ENCODE assay signal across 1 cellular context in genomic region chr7:140696024-140696678, GRCh38.
A peak's percentile ranks its signal among the peaks of the same experiment; 100 is the strongest.
TF ChIP-seq lines count a peak whose summit lies in the region.

No MANE protein-coding gene starts in this region.

TF ChIP-seq in GM23338, 12 proteins besides CTCF, POLR2A, EP300 and RAD21:
- no peak for TF ChIP-seq ZNF462 (CRISPR knock-in tag; IDR thresholded peaks at IDR 0.05)
- peak; percentile 99 for TF ChIP-seq CREB1 (CRISPR knock-in tag; IDR thresholded peaks at IDR 0.05; ENCODE audit: low read depth)
